In the genomic region with DNA sequence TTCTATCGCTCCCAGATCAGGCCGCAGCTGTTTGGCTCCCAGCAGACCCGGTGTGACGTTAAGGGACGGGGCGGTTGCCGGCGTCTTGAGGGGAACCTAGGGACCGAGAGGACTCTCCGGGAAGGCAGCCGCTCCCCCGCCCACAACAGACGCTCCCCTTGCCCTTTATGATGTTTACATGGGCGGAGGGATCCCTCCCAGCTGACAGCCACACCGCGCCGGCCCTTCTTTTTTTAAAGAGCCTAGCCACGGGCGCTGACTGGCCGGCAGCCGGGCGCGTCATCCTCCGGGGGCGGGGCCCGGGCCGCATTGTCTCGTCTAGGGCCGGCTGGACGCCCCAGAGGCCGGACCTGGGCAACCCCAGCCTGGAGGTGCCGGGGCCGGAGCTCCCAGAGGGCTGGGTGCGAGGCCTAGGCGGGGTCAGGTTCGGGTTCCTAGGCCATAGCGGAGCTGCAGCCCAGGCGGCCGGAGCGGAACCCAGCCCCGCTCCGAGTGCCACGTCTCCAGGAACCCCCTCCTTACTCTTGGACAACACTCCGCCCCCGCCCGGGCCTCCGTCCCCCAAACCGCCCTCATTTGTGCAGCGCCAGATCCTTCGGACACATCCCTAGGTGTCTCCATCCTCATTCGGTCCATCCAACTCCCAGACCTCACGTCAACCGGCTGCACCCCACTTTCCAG, we compare ENCODE assay signal across 8 cellular contexts. TPM values are rescaled to one million over a fixed set of nuclear protein-coding genes. Genes with fewer than 3 reads are reported as not detected.
DNase-seq lines count a peak whose midpoint lies in the region; ATAC-seq and FAIRE-seq lines count a peak whose summit lies in the region.

A gene (plus strand): TSS at position 340 of the 681 bp plus-strand sequence.

- H3K27ac Mint-ChIP-seq in activated T-helper 1 cell treated with anti-CD3 and anti-CD28 coated beads, Interleukin-12 subunit alpha, Interleukin-12 subunit beta, Interleukin-2, Interleukin-4 antibody, amounts not matched to agents 30 ng/mL and 10 ng/mL and 1 ng/mL, durations not matched to agents 14 hours and 24 hours and 36 hours: peak within 1 kb of the TSS; percentile 96
- H3K27ac Mint-ChIP-seq in naive B cell: peak within 1 kb of the TSS; percentile 75 to 96 (median 93)

- peak; percentile 96 for DNase-seq in DMS153 treated with DMSO at 0.1 percent for 48 hours (lab: John Stamatoyannopoulos, UW; ENCODE audit: unreplicated experiment)
- DNase-seq in KG1 (lab: John Stamatoyannopoulos, UW): peak; percentile 70
- DNase-seq in RCC 7860 (ENCODE audit: low spot score): peak; percentile 75
- DNase-seq in activated T-helper 1 cell treated with anti-CD3 and anti-CD28 coated beads, Interleukin-12 subunit alpha, Interleukin-12 subunit beta, Interleukin-2, Interleukin-4 antibody, amounts not matched to agents 30 ng/mL and 10 ng/mL and 1 ng/mL, durations not matched to agents 14 hours and 24 hours and 36 hours (ENCODE audit: low spot score): peak; percentile 88
- DNase-seq in fibroblast of gingiva (ENCODE audit: low read depth): peak; percentile 98
- peak; percentile 88 for DNase-seq in naive B cell
- DNase-seq in stimulated activated CD8-positive, alpha-beta memory T cell treated with anti-CD3 and anti-CD28 coated beads, Interleukin-7, amount 100 ng/mL, for 48 hours (ENCODE audit: extremely low read depth in 1 of 2, low read depth in 1 of 2): peak; percentile 71 to 87

- FAIRE-seq in RCC 7860 (lab: Jason Lieb, UNC): peak; percentile 44

- peaks cover 55% of the 10 kb centered on the region for H3K4me1 Mint-ChIP-seq in activated T-helper 1 cell treated with anti-CD3 and anti-CD28 coated beads, Interleukin-12 subunit alpha, Interleukin-12 subunit beta, Interleukin-2, Interleukin-4 antibody, amounts not matched to agents 30 ng/mL and 10 ng/mL and 1 ng/mL, durations not matched to agents 14 hours and 24 hours and 36 hours (ENCODE audit: low read depth)
- H3K4me1 Mint-ChIP-seq in naive B cell: peaks cover 35 to 40% (median 38%) of the 10 kb centered on the region in 3 donors

- H3K27me3 Mint-ChIP-seq in activated T-helper 1 cell treated with anti-CD3 and anti-CD28 coated beads, Interleukin-12 subunit alpha, Interleukin-12 subunit beta, Interleukin-2, Interleukin-4 antibody, amounts not matched to agents 30 ng/mL and 10 ng/mL and 1 ng/mL, durations not matched to agents 14 hours and 24 hours and 36 hours (ENCODE audit: insufficient read depth): peaks cover 9% of the 10 kb centered on the region
- peaks cover 5 to 12% (median 6%) of the 10 kb centered on the region in 3 donors for H3K27me3 Mint-ChIP-seq in naive B cell

- intact Hi-C loops in activated T-helper 1 cell treated with anti-CD3 and anti-CD28 coated beads, Interleukin-12 subunit alpha, Interleukin-12 subunit beta, Interleukin-2, Interleukin-4 antibody, amounts not matched to agents 30 ng/mL and 10 ng/mL and 1 ng/mL, durations not matched to agents 14 hours and 24 hours and 36 hours (cut with micrococcal nuclease): loop anchor here (1.0 to 5.0 kb wide), 7 partner anchors 24 to 477 kb away; a partner anchor contains a TSS

- ATAC-seq in GM21723 (IDR thresholded peaks at IDR 0.05; ENCODE audit: unreplicated experiment) (peak; percentile 71), naive B cell (ENCODE audit: low read depth in 2 of 2) (peak; percentile 74 to 80)

- H3K4me3 Mint-ChIP-seq in activated T-helper 1 cell treated with anti-CD3 and anti-CD28 coated beads, Interleukin-12 subunit alpha, Interleukin-12 subunit beta, Interleukin-2, Interleukin-4 antibody, amounts not matched to agents 30 ng/mL and 10 ng/mL and 1 ng/mL, durations not matched to agents 14 hours and 24 hours and 36 hours: peak within 1 kb of the TSS; percentile 96
- peak within 1 kb of the TSS; percentile 84 to 97 (median 91) for H3K4me3 Mint-ChIP-seq in naive B cell

- peaks cover 10% of the 10 kb centered on the region for H3K36me3 Mint-ChIP-seq in activated T-helper 1 cell treated with anti-CD3 and anti-CD28 coated beads, Interleukin-12 subunit alpha, Interleukin-12 subunit beta, Interleukin-2, Interleukin-4 antibody, amounts not matched to agents 30 ng/mL and 10 ng/mL and 1 ng/mL, durations not matched to agents 14 hours and 24 hours and 36 hours (ENCODE audit: low read depth)
- no peaks in the 10 kb centered on the region for H3K36me3 Mint-ChIP-seq in naive B cell

- no peaks in the 10 kb centered on the region for H3K9me3 Mint-ChIP-seq in activated T-helper 1 cell treated with anti-CD3 and anti-CD28 coated beads, Interleukin-12 subunit alpha, Interleukin-12 subunit beta, Interleukin-2, Interleukin-4 antibody, amounts not matched to agents 30 ng/mL and 10 ng/mL and 1 ng/mL, durations not matched to agents 14 hours and 24 hours and 36 hours
- H3K9me3 Mint-ChIP-seq in naive B cell: no peaks in the 10 kb centered on the region

RNA-seq across cellular contexts. Expression of the gene that starts here (rescaled TPM):
- total RNA-seq in activated T-helper 1 cell treated with anti-CD3 and anti-CD28 coated beads, Interleukin-12 subunit alpha, Interleukin-12 subunit beta, Interleukin-2, Interleukin-4 antibody, amounts not matched to agents 30 ng/mL and 10 ng/mL and 1 ng/mL, durations not matched to agents 14 hours and 24 hours and 36 hours: 1.1 and 1.7 TPM in 2 replicates
- under 1 TPM in 1 of 6 donors, not detected in 5; 0.83 TPM for polyA plus RNA-seq in naive B cell (ENCODE audit: low read depth in 6 of 6)

Comparison
In these comparisons a context has a peak if more than half of its experiments do, and no peak if none do; other contexts are left out.
1. Peak in every context shown above with its lines: DNase-seq and ATAC-seq.
2. Peak in DNase-seq and ATAC-seq in naive B cell; RNA of the gene not detected or under 1 TPM.